10 cellular contexts compared by ENCODE assay signal in the genomic region with DNA sequence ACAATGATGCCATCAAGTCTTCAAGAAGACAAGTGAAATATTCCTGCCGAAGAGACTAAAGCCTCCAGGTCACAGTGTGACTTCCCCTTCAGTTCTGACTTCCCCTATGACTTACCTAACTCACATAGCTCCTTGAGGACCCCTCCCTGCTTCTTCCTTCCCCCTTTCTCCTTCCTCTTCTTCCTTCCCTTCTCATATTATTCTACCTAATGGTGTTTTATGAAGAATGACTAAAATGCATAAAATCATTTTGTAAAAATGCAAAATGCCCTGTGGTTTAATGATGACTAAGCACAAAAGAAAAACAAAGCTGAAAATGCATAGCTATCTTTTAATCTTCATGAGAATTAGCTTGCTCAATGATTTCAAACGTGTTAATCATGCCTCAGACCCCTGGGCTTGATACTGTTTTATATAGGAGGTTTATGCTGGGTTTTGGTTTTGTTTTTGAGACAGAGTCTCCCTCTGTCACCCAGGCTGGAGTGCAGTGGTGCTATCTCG. TPM values are rescaled to one million over a fixed set of nuclear protein-coding genes. Genes with fewer than 3 reads are reported as not detected.
A peak's percentile ranks its signal among the peaks of the same experiment; 100 is the strongest.
DNase-seq lines count a peak whose midpoint lies in the region; ATAC-seq and TF ChIP-seq lines count a peak whose summit lies in the region.
"Had no signal": no experiment of that assay in that cellular context is flagged by ENCODE, and none has a peak within 500 bp of the region (broad histone marks: within the 10 kb centered on the region; RNA-seq: fewer than 3 reads in every experiment).

No MANE protein-coding gene starts in this region.

- POLR2A ChIA-PET in GM10248 (lab: Yijun Ruan, JAX), result no interaction called here

- H2BK120ac ChIP-seq in mesendoderm (ENCODE audit: low read depth, low read length), result no peak overlapping the region

- TF ChIP-seq CTCF in foreskin fibroblast (IDR thresholded peaks at IDR 0.05; ENCODE audit: low read depth, low read length) (no peak), spleen (IDR thresholded peaks at IDR 0.05 in 8 of 11, conservative IDR thresholded peaks at IDR 0.05 in 3 of 11) (no peak), GM10248 (IDR thresholded peaks at IDR 0.05; ENCODE audit: control extremely low read depth, extremely low read depth, low read depth, missing control alignments) (no peak)

- no peak overlapping the region for H3K4ac ChIP-seq in mesendoderm (ENCODE audit: low read depth, low read length)

- H3K27ac Mint-ChIP-seq in activated CD4-positive, alpha-beta T cell treated with anti-CD3 and anti-CD28 coated beads, Interleukin-2, amount 10 ng/mL, durations not matched to agents 24 days and 14 days, result no peak overlapping the region

- intact Hi-C loops in activated CD4-positive, alpha-beta T cell treated with anti-CD3 and anti-CD28 coated beads, Interleukin-2, amount 10 ng/mL, durations not matched to agents 24 days and 14 days (cut with micrococcal nuclease), result no loop called here
- intact Hi-C loops in spleen (cut with DNase I; ENCODE audit: low total_unique reads), result no loop called here

- no peak overlapping the region for H2BK5ac ChIP-seq in mesendoderm (ENCODE audit: low read length)

- H3K4me1 ChIP-seq in SJSA1 (replicated peaks), result peaks cover 29% of the 10 kb centered on the region
- H3K4me1 ChIP-seq in spleen, result peaks cover 0 to 20% (median 8%) of the 10 kb centered on the region in 6 donors
- H3K4me1 ChIP-seq in mesendoderm (ENCODE audit: control insufficient read depth, low read depth, low read length), result no peaks in the 10 kb centered on the region

- no peak overlapping the region for H3K4me2 ChIP-seq in mesendoderm (ENCODE audit: low read length)

- no peak overlapping the region for H4K5ac ChIP-seq in mesendoderm (ENCODE audit: low read length)

- H3K9me3 ChIP-seq in SJSA1 (replicated peaks), result peaks cover 18% of the 10 kb centered on the region
- H3K9me3 ChIP-seq in spleen, result peaks cover 0 to 25% (median 18%) of the 10 kb centered on the region in 8 donors

- no peak overlapping the region for H3K18ac ChIP-seq in mesendoderm (ENCODE audit: low read length)

- H3K4me3 ChIP-seq in SJSA1, result no peak overlapping the region
- H3K4me3 ChIP-seq in foreskin fibroblast (ENCODE audit: low read depth in 1 of 2, low read length in 2 of 2), result no peak overlapping the region
- peak overlapping the region in 1 of 8 donors; percentile 5 for H3K4me3 ChIP-seq in spleen
- H3K4me3 ChIP-seq in mesendoderm (ENCODE audit: low read length), result no peak overlapping the region

- no peak overlapping the region for H3K9ac ChIP-seq in mesendoderm (ENCODE audit: low read length)

- no peaks in the 10 kb centered on the region for H3K79me2 ChIP-seq in mesendoderm (ENCODE audit: control insufficient read depth, insufficient read depth, low read length)

- H3K27me3 Mint-ChIP-seq in activated CD4-positive, alpha-beta T cell treated with anti-CD3 and anti-CD28 coated beads, Interleukin-2, amount 10 ng/mL, durations not matched to agents 24 days and 14 days, result peaks cover 2% of the 10 kb centered on the region

- H3K23ac ChIP-seq in mesendoderm (ENCODE audit: low read length), result no peak overlapping the region

- H3K36me3 ChIP-seq in SJSA1 (no peaks in the 10 kb centered on the region), spleen (no peaks in the 10 kb centered on the region), mesendoderm (ENCODE audit: control insufficient read depth, insufficient read depth, low read length) (no peaks in the 10 kb centered on the region)

- H3K4me3 Mint-ChIP-seq in activated CD4-positive, alpha-beta T cell treated with anti-CD3 and anti-CD28 coated beads, Interleukin-2, amount 10 ng/mL, durations not matched to agents 24 days and 14 days, result no peak overlapping the region

- H2BK15ac ChIP-seq in mesendoderm (replicated peaks; ENCODE audit: low read depth), result no peak overlapping the region

- CTCF ChIA-PET in GM10248 (lab: Yijun Ruan, JAX), result interaction anchor here (0.9 to 1.2 kb wide), 2 partner anchors 20 to 31 kb away, joined by 3 read pairs; no protein-coding TSS in a partner anchor

- H3K4me1 Mint-ChIP-seq in activated CD4-positive, alpha-beta T cell treated with anti-CD3 and anti-CD28 coated beads, Interleukin-2, amount 10 ng/mL, durations not matched to agents 24 days and 14 days, result no peaks in the 10 kb centered on the region

- H3K27ac ChIP-seq in SJSA1, result peak overlapping the region; percentile 31; the same call in 1 of the 2 replicates
- H3K27ac ChIP-seq in spleen, result peak overlapping the region in 6 of 8 donors; percentile 12 to 80 (median 57)
- no peak overlapping the region for H3K27ac ChIP-seq in mesendoderm (ENCODE audit: low read depth, low read length)

- no peak for TF ChIP-seq POLR2A in spleen (IDR thresholded peaks at IDR 0.05)

- no peak for ATAC-seq in HG03432 (IDR thresholded peaks at IDR 0.05; ENCODE audit: unreplicated experiment)

- DNase-seq in activated CD4-positive, alpha-beta T cell treated with anti-CD3 and anti-CD28 coated beads, Interleukin-2, amount 10 ng/mL, durations not matched to agents 24 days and 14 days, result peak; percentile 37
- DNase-seq in activated CD4-positive, alpha-beta T cell treated with anti-CD3 and anti-CD28 coated beads for 4 hours, result no peak
- no peak for DNase-seq in SJSA1 (ENCODE audit: low read depth in 1 of 2, low spot score in 2 of 2)
- peak; percentile 41 to 62 for DNase-seq in foreskin fibroblast
- no peak for DNase-seq in spleen
- no peak for DNase-seq in mesendoderm
- no peak for DNase-seq in GM10248 (ENCODE audit: extremely low spot score)
- DNase-seq: NCI-H82; stimulated activated CD4-positive, alpha-beta T cell treated with anti-CD3 and anti-CD28 coated beads, Interleukin-12 subunit alpha, Interleukin-12 subunit beta, amount 100 ng/mL, for 4 hours had no signal

- H3K27me3 ChIP-seq in SJSA1 (replicated peaks), result no peaks in the 10 kb centered on the region
- H3K27me3 ChIP-seq in spleen (replicated peaks in 1 of 7), result no peaks in the 10 kb centered on the region
- H3K27me3 ChIP-seq in mesendoderm (ENCODE audit: insufficient read depth, low read length, poor library complexity), result no peaks in the 10 kb centered on the region

- WGBS in spleen, 5 donors, result 19 to 36% (median 23%) methylated on average over 3 of the region's 3 CpGs
- WGBS in mesendoderm (ENCODE audit: extremely low coverage, insufficient coverage, low lambda C conversion rate), result no CpG with 5 or more reads among the region's 3 CpGs

- no peak overlapping the region for H2AK5ac ChIP-seq in mesendoderm (ENCODE audit: low read length)

- no peak overlapping the region for H3K56ac ChIP-seq in mesendoderm (ENCODE audit: low read length)

- H4K8ac ChIP-seq in mesendoderm (ENCODE audit: low read depth, low read length), result no peak overlapping the region

- H3K79me1 ChIP-seq in mesendoderm (ENCODE audit: low read length), result no peaks in the 10 kb centered on the region

- no peaks in the 10 kb centered on the region for H3K36me3 Mint-ChIP-seq in activated CD4-positive, alpha-beta T cell treated with anti-CD3 and anti-CD28 coated beads, Interleukin-2, amount 10 ng/mL, durations not matched to agents 24 days and 14 days (ENCODE audit: low read depth)

- H3K9me3 Mint-ChIP-seq in activated CD4-positive, alpha-beta T cell treated with anti-CD3 and anti-CD28 coated beads, Interleukin-2, amount 10 ng/mL, durations not matched to agents 24 days and 14 days, result peaks cover 10% of the 10 kb centered on the region

RNA-seq across cellular contexts. Expression of gene TM4SF4, which starts 26.1 kb away (rescaled TPM):
- total RNA-seq in activated CD4-positive, alpha-beta T cell treated with anti-CD3 and anti-CD28 coated beads, Interleukin-2, amount 10 ng/mL, durations not matched to agents 24 days and 14 days, result not detected in 2 replicates
- total RNA-seq in SJSA1 (2014; rRNA removed; shearing (Covaris generic)), result not detected in 2 replicates
- total RNA-seq in spleen, result not detected
- under 1 TPM in 2 of 3 donors, not detected in 1; 0.11 to 0.29 TPM for polyA plus RNA-seq in spleen
- polyA plus RNA-seq in mesendoderm (2013, experiment 1 of 2), result not detected
- not detected for polyA plus RNA-seq in mesendoderm (2013, experiment 2 of 2)

Comparison
In these comparisons a context has a peak if more than half of its experiments do, and no peak if none do; other contexts are left out.
1. DNase-seq: peak in activated CD4-positive, alpha-beta T cell treated with anti-CD3 and anti-CD28 coated beads, Interleukin-2, amount 10 ng/mL, durations not matched to agents 24 days and 14 days (single experiment) and foreskin fibroblast (2 of 2); none in activated CD4-positive, alpha-beta T cell treated with anti-CD3 and anti-CD28 coated beads for 4 hours (0 of 2), SJSA1 (0 of 2), spleen (single experiment), mesendoderm (single experiment) and GM10248 (single experiment).